In the genomic region with DNA sequence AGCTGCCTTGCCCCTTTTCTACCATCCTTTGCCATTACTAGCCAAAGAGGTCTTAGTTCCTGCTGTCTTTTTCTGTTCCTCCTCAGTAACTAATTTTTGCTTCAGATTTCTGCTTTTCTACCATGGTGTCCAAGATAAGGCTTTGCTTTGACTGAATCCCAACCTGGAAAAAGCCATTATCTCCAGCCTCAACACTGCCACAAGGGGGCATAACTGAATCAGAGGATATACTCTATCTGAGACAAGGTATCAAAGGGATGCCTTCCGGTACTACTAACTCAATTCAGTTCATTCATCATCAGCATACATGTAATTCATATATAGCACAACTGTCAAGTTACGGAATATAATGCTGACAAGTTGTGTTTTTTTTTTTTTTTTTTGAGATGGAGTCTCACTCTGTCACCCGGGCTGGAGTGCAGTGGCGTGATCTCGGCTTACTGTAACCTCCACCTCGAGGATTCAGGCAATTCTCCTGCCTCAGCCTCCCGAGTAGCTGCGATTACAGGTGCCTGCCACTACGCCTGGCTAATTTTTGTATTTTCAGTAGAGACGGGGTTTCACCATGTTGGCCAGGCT, we compare ENCODE assay signal across 8 cellular contexts. TPM values are rescaled to one million over a fixed set of nuclear protein-coding genes. Genes with fewer than 3 reads are reported as not detected.
DNase-seq lines count a peak whose midpoint lies in the region; ATAC-seq, FAIRE-seq and TF ChIP-seq lines count a peak whose summit lies in the region.

No MANE protein-coding gene starts in this region.

- H3K9me3 ChIP-seq in left ventricle myocardium inferior (replicated peaks) (no peaks in the 10 kb centered on the region), astrocyte (ENCODE audit: insufficient read depth, low read depth, low read length) (no peaks in the 10 kb centered on the region)

- no peak overlapping the region for H3K27ac Mint-ChIP-seq in astrocyte (ENCODE audit: unreplicated experiment)
- H3K27ac Mint-ChIP-seq in stimulated activated naive CD8-positive, alpha-beta T cell treated with anti-CD3 and anti-CD28 coated beads, Interleukin-15, amount 100 ng/mL, for 72 hours = no peak overlapping the region

- FAIRE-seq in astrocyte (lab: Jason Lieb, UNC) = no peak

- H3K27me3 Mint-ChIP-seq in astrocyte (ENCODE audit: low read depth, unreplicated experiment) = no peaks in the 10 kb centered on the region
- H3K27me3 Mint-ChIP-seq in stimulated activated naive CD8-positive, alpha-beta T cell treated with anti-CD3 and anti-CD28 coated beads, Interleukin-15, amount 100 ng/mL, for 72 hours = no peaks in the 10 kb centered on the region

- no peaks in the 10 kb centered on the region for H3K4me1 Mint-ChIP-seq in astrocyte (ENCODE audit: low read depth, unreplicated experiment)
- H3K4me1 Mint-ChIP-seq in stimulated activated naive CD8-positive, alpha-beta T cell treated with anti-CD3 and anti-CD28 coated beads, Interleukin-15, amount 100 ng/mL, for 72 hours = no peaks in the 10 kb centered on the region

- intact Hi-C loops in left ventricle myocardium inferior (cut with micrococcal nuclease) (no loop called here), Right ventricle myocardium superior (cut with DNase I) (no loop called here), posterior cingulate gyrus (cut with DNase I) (no loop called here)

- H3K27ac ChIP-seq in left ventricle myocardium inferior (replicated peaks) (no peak overlapping the region), astrocyte (ENCODE audit: low read depth, low read length) (no peak overlapping the region)

- no peaks in the 10 kb centered on the region for H4K20me1 ChIP-seq in astrocyte (ENCODE audit: insufficient read depth, low read length)

- H3K4me3 ChIP-seq in left ventricle myocardium inferior (no peak overlapping the region), astrocyte (ENCODE audit: insufficient read depth, low read depth, low read length) (no peak overlapping the region)

- H3K9me3 Mint-ChIP-seq in astrocyte (ENCODE audit: unreplicated experiment) = no peaks in the 10 kb centered on the region
- no peaks in the 10 kb centered on the region for H3K9me3 Mint-ChIP-seq in stimulated activated naive CD8-positive, alpha-beta T cell treated with anti-CD3 and anti-CD28 coated beads, Interleukin-15, amount 100 ng/mL, for 72 hours

- H3K4me3 Mint-ChIP-seq in astrocyte (ENCODE audit: unreplicated experiment) = no peak overlapping the region
- H3K4me3 Mint-ChIP-seq in stimulated activated naive CD8-positive, alpha-beta T cell treated with anti-CD3 and anti-CD28 coated beads, Interleukin-15, amount 100 ng/mL, for 72 hours = no peak overlapping the region

- no peak overlapping the region for H3K9ac ChIP-seq in astrocyte (ENCODE audit: low read length)

- H3K36me3 ChIP-seq in left ventricle myocardium inferior = peaks cover 78% of the 10 kb centered on the region
- H3K36me3 ChIP-seq in astrocyte (ENCODE audit: insufficient read depth, low read length) = peaks cover 9% of the 10 kb centered on the region

- H3K36me3 Mint-ChIP-seq in astrocyte (ENCODE audit: low read depth, unreplicated experiment) = no peaks in the 10 kb centered on the region

- no peaks in the 10 kb centered on the region for H3K79me2 ChIP-seq in astrocyte (ENCODE audit: insufficient read depth, low read length)

- H2AFZ ChIP-seq in astrocyte (ENCODE audit: low read depth, low read length) = no peak overlapping the region

- no peak for DNase-seq in left ventricle myocardium inferior
- DNase-seq in Right ventricle myocardium superior = no peak
- peak; percentile 1 for DNase-seq in OCI-M2 (lab: John Stamatoyannopoulos, UW; ENCODE audit: unreplicated experiment)
- no peak for DNase-seq in astrocyte (ENCODE audit: low read depth)
- DNase-seq in kidney glomerular epithelial cell (lab: John Stamatoyannopoulos, UW) = peak; percentile 10
- peak; percentile 12 to 21 for DNase-seq in stimulated activated naive CD8-positive, alpha-beta T cell treated with anti-CD3 and anti-CD28 coated beads, Interleukin-15, amount 100 ng/mL, for 72 hours
- no peak for DNase-seq in posterior cingulate gyrus

- ATAC-seq in Right ventricle myocardium superior (ENCODE audit: poor library complexity) = no peak
- ATAC-seq in HG02642 (IDR thresholded peaks at IDR 0.05; ENCODE audit: poor library complexity, unreplicated experiment) = peak; percentile 72
- ATAC-seq in stimulated activated naive CD8-positive, alpha-beta T cell treated with anti-CD3 and anti-CD28 coated beads, Interleukin-15, amount 100 ng/mL, for 72 hours = peak; percentile 72

- H3K27me3 ChIP-seq in left ventricle myocardium inferior (ENCODE audit: low read depth) (no peaks in the 10 kb centered on the region), astrocyte (ENCODE audit: insufficient read depth, low read length) (no peaks in the 10 kb centered on the region)

- H3K4me1 ChIP-seq in left ventricle myocardium inferior (peaks cover 6% of the 10 kb centered on the region), astrocyte (ENCODE audit: insufficient read depth, low read length) (no peaks in the 10 kb centered on the region)

- TF ChIP-seq CTCF in left ventricle myocardium inferior (IDR thresholded peaks at IDR 0.05; ENCODE audit: borderline replicate concordance) = peak; percentile 57
- peak; percentile 55 for TF ChIP-seq CTCF in astrocyte (IDR thresholded peaks at IDR 0.05; ENCODE audit: insufficient read depth, low read depth, low read length)

- no peak overlapping the region for H3K4me2 ChIP-seq in astrocyte (ENCODE audit: low read length)

RNA-seq across cellular contexts. Expression of gene OSGEPL1, which starts 11.4 kb away (rescaled TPM):
- total RNA-seq in left ventricle myocardium inferior (9.8 TPM), Right ventricle myocardium superior (9.4 TPM), astrocyte (3.0 and 4.1 TPM in 2 replicates)

RNA-seq across cellular contexts. Expression of gene ORMDL1, which starts 33.0 kb away (rescaled TPM):
- total RNA-seq in left ventricle myocardium inferior (27.7 TPM), Right ventricle myocardium superior (19.4 TPM), astrocyte (47.5 and 49.3 TPM in 2 replicates)

RNA-seq across cellular contexts. Expression of gene PMS1, which starts 33.1 kb away (rescaled TPM):
- total RNA-seq in left ventricle myocardium inferior = 11.0 TPM
- total RNA-seq in Right ventricle myocardium superior = 13.5 TPM
- 17.9 and 27.5 TPM in 2 replicates for total RNA-seq in astrocyte

Comparison
In these comparisons a context has a peak if more than half of its experiments do, and no peak if none do; other contexts are left out.
1. DNase-seq: peak in OCI-M2 (single experiment), kidney glomerular epithelial cell (single experiment) and stimulated activated naive CD8-positive, alpha-beta T cell treated with anti-CD3 and anti-CD28 coated beads, Interleukin-15, amount 100 ng/mL, for 72 hours (2 of 2); none in left ventricle myocardium inferior (single experiment), Right ventricle myocardium superior (single experiment), astrocyte (single experiment) and posterior cingulate gyrus (0 of 10).